Comparison of ENCODE assay signal across 19 cellular contexts in genomic region chr11:28463826-28464225, GRCh38.
DNase-seq lines count a peak whose midpoint lies in the region; ATAC-seq, FAIRE-seq and TF ChIP-seq lines count a peak whose summit lies in the region.
"Had no signal": no experiment of that assay in that cellular context is flagged by ENCODE, and none has a peak within 500 bp of the region (broad histone marks: within the 10 kb centered on the region; RNA-seq: fewer than 3 reads in every experiment).

No MANE protein-coding gene starts in this region.

- H2AFZ ChIP-seq in mesenchymal stem cell (ENCODE audit: low read depth, low read length) = no peak overlapping the region

- peak overlapping the region in 1 of 2 experiments; percentile 33 for H3K14ac ChIP-seq in mesenchymal stem cell (ENCODE audit: low read length in 2 of 2)

- FAIRE-seq in bronchial epithelial cell (lab: Jason Lieb, UNC) = no peak

- H2BK12ac ChIP-seq in mesenchymal stem cell (ENCODE audit: low read length in 2 of 2) = peak overlapping the region; percentile 6 to 82

- DNase-seq in EL (peak; percentile 84), NCI-H226 (peak; percentile 33), bronchial epithelial cell (ENCODE audit: low read depth) (peak; percentile 58), mesenchymal stem cell (peak; percentile 77), suprapubic skin (ENCODE audit: low spot score in 2 of 2) (no peak)
- DNase-seq in activated CD8-positive, alpha-beta memory T cell treated with anti-CD3 and anti-CD28 coated beads, Interleukin-2, amount 50 U/mL, for 48 hours = no peak
- DNase-seq: CD8-positive, alpha-beta memory T cell; DND-41; H9; KG1; NCI-H1092 treated with DMSO at 0.1 percent for 48 hours; NCI-H187; NCI-H774; SK-N-SH had no signal

- H2BK15ac ChIP-seq in mesenchymal stem cell (ENCODE audit: low read depth, poor library complexity, severe bottlenecking) = no peak overlapping the region

- H3K36me3 ChIP-seq in bronchial epithelial cell (ENCODE audit: control insufficient read depth, insufficient read depth, low read length) = no peaks in the 10 kb centered on the region
- no peaks in the 10 kb centered on the region for H3K36me3 ChIP-seq in mesenchymal stem cell (ENCODE audit: control insufficient read depth in 1 of 2, insufficient read depth in 2 of 2, low read depth in 1 of 2, low read length in 2 of 2)
- H3K36me3 ChIP-seq in suprapubic skin = no peaks in the 10 kb centered on the region
- H3K36me3 ChIP-seq: BLaER1 had no signal

- H3K9me3 ChIP-seq in mesenchymal stem cell (ENCODE audit: control insufficient read depth, low read length) (no peaks in the 10 kb centered on the region), suprapubic skin (no peaks in the 10 kb centered on the region)
- H3K9me3 ChIP-seq: BLaER1, SK-N-SH had no signal

- no peak overlapping the region for H3K27ac ChIP-seq in mesenchymal stem cell (ENCODE audit: low read length, poor library complexity, severe bottlenecking)
- H3K27ac ChIP-seq in suprapubic skin = no peak overlapping the region
- H3K27ac ChIP-seq: BLaER1 had no signal

- no peak overlapping the region for H3K4me2 ChIP-seq in mesenchymal stem cell (ENCODE audit: low read length, poor library complexity, severe bottlenecking)
- H3K4me2 ChIP-seq: BLaER1, SK-N-SH had no signal

- no peak overlapping the region for H3K23ac ChIP-seq in mesenchymal stem cell (ENCODE audit: low read length in 2 of 2)

- no peak overlapping the region for H2BK120ac ChIP-seq in mesenchymal stem cell (ENCODE audit: low read depth, low read length)

- no peak for TF ChIP-seq POLR2A in suprapubic skin (IDR thresholded peaks at IDR 0.05)

- no peak overlapping the region for H4K91ac ChIP-seq in mesenchymal stem cell (ENCODE audit: low read length)

- H2AK5ac ChIP-seq in mesenchymal stem cell (ENCODE audit: low read length, severe bottlenecking) = no peak overlapping the region

- no peak overlapping the region for H3K4me3 ChIP-seq in bronchial epithelial cell (ENCODE audit: low read depth, low read length)
- H3K4me3 ChIP-seq in mesenchymal stem cell (ENCODE audit: insufficient read depth in 1 of 2, low read depth in 1 of 2, low read length in 2 of 2) = no peak overlapping the region
- H3K4me3 ChIP-seq in suprapubic skin = no peak overlapping the region
- H3K4me3 ChIP-seq: BLaER1 had no signal

- H3K18ac ChIP-seq in mesenchymal stem cell (ENCODE audit: low read depth in 1 of 2, low read length in 2 of 2) = peak overlapping the region in 1 of 2 experiments; percentile 59

- no peaks in the 10 kb centered on the region for H3K27me3 ChIP-seq in bronchial epithelial cell (ENCODE audit: control insufficient read depth, insufficient read depth, low read length)
- H3K27me3 ChIP-seq in mesenchymal stem cell (ENCODE audit: control insufficient read depth in 1 of 2, insufficient read depth in 1 of 2, low read length in 2 of 2) = no peaks in the 10 kb centered on the region
- no peaks in the 10 kb centered on the region for H3K27me3 ChIP-seq in suprapubic skin
- H3K27me3 ChIP-seq: BLaER1 had no signal

- no peak overlapping the region for H4K8ac ChIP-seq in mesenchymal stem cell (ENCODE audit: low read length)

- TF ChIP-seq CTCF in bronchial epithelial cell (IDR thresholded peaks at IDR 0.05; ENCODE audit: insufficient read depth, low read length, severe bottlenecking) = no peak
- no peak for TF ChIP-seq CTCF in suprapubic skin (IDR thresholded peaks at IDR 0.05)

- H3K4ac ChIP-seq in mesenchymal stem cell (ENCODE audit: low read depth in 1 of 2, low read length in 2 of 2) = peak overlapping the region in 1 of 2 experiments; percentile 4

- no peak for TF ChIP-seq EP300 in suprapubic skin (IDR thresholded peaks at IDR 0.05)

- ATAC-seq in GM21576 (IDR thresholded peaks at IDR 0.05; ENCODE audit: unreplicated experiment) = no peak
- ATAC-seq in GM21390 (IDR thresholded peaks at IDR 0.05; ENCODE audit: unreplicated experiment) = no peak
- ATAC-seq: Panc1, Right ventricle myocardium inferior had no signal

- no peak overlapping the region for H2BK5ac ChIP-seq in mesenchymal stem cell (ENCODE audit: low read depth, low read length, poor library complexity, severe bottlenecking)

- WGBS in mesenchymal stem cell = 38% methylated on average over 4 of the region's 4 CpGs
- 85% methylated on average over 4 of the region's 4 CpGs for WGBS in suprapubic skin

- H3K9ac ChIP-seq in mesenchymal stem cell (ENCODE audit: low read length) = no peak overlapping the region
- H3K9ac ChIP-seq: BLaER1, SK-N-SH had no signal

- H3K4me1 ChIP-seq in mesenchymal stem cell (ENCODE audit: control insufficient read depth, insufficient read depth, low read depth, low read length) = no peaks in the 10 kb centered on the region
- no peaks in the 10 kb centered on the region for H3K4me1 ChIP-seq in suprapubic skin
- H3K4me1 ChIP-seq: BLaER1 had no signal

- no peaks in the 10 kb centered on the region for H3K79me1 ChIP-seq in mesenchymal stem cell (replicated peaks; ENCODE audit: low read length, poor library complexity, severe bottlenecking)

Comparison
In these comparisons a context has a peak if more than half of its experiments do, and no peak if none do; other contexts are left out.
1. DNase-seq: peak in EL (single experiment), NCI-H226 (single experiment), bronchial epithelial cell (single experiment) and mesenchymal stem cell (single experiment); none in activated CD8-positive, alpha-beta memory T cell treated with anti-CD3 and anti-CD28 coated beads, Interleukin-2, amount 50 U/mL, for 48 hours (single experiment) and suprapubic skin (0 of 2).